In genomic region chr14:68935761-68936209, GRCh38 we compare ENCODE assay signal across 10 cellular contexts. TPM values are rescaled to one million over a fixed set of nuclear protein-coding genes. Genes with fewer than 3 reads are reported as not detected.
DNase-seq lines count a peak whose midpoint lies in the region; ATAC-seq and TF ChIP-seq lines count a peak whose summit lies in the region.
"Had no signal": no experiment of that assay in that cellular context is flagged by ENCODE, and none has a peak within 500 bp of the region (broad histone marks: within the 10 kb centered on the region; RNA-seq: fewer than 3 reads in every experiment).

No MANE protein-coding gene starts in this region.

- WGBS in hepatocyte (ENCODE audit: low lambda C conversion rate, missing lambda C conversion rate), result 58% methylated on average over 6 of the region's 6 CpGs

- POLR2A ChIA-PET in CD8-positive, alpha-beta T cell (lab: Charles Lee), result interaction anchor here (0.6 to 1.2 kb wide), 3 partner anchors 9 to 25 kb away, joined by 3 to 6 read pairs (median 4); no protein-coding TSS in a partner anchor

- H3K36me3 Mint-ChIP-seq in CD8-positive, alpha-beta T cell, result peaks cover 31% of the 10 kb centered on the region

- H3K9me2 ChIP-seq in hepatocyte (replicated peaks; ENCODE audit: insufficient read depth), result no peaks in the 10 kb centered on the region

- no peak for DNase-seq in CD8-positive, alpha-beta T cell
- DNase-seq in brain microvascular endothelial cell (no peak), hepatocyte (ENCODE audit: low spot score) (no peak), pulmonary artery endothelial cell (ENCODE audit: low read depth, low spot score) (peak; percentile 99)
- no peak for DNase-seq in activated CD4-positive, CD25-positive, alpha-beta regulatory T cell treated with anti-CD3 and anti-CD28 coated beads, Interleukin-2, amount 50 U/mL, for 72 hours
- no peak for DNase-seq in NK-92 treated with Interleukin-12 subunit alpha and Interleukin-12 subunit beta, amount 100 ng/mL, for 24 hours (lab: John Stamatoyannopoulos, UW)
- DNase-seq: NCI-H1092 had no signal

- H3K4me1 ChIP-seq in CD8-positive, alpha-beta T cell (ENCODE audit: insufficient read depth, low read length), result peaks cover 97% of the 10 kb centered on the region
- H3K4me1 ChIP-seq in hepatocyte (ENCODE audit: insufficient read depth), result peaks cover 47% of the 10 kb centered on the region

- H3K27me3 Mint-ChIP-seq in CD8-positive, alpha-beta T cell (ENCODE audit: low read depth), result no peaks in the 10 kb centered on the region

- peaks cover 85% of the 10 kb centered on the region for H3K4me1 Mint-ChIP-seq in CD8-positive, alpha-beta T cell (ENCODE audit: low read depth)

- H2AFZ ChIP-seq in hepatocyte, result no peak overlapping the region

- ATAC-seq in CD8-positive, alpha-beta T cell, result no peak
- ATAC-seq in GM21367 (IDR thresholded peaks at IDR 0.05; ENCODE audit: unreplicated experiment), result no peak
- no peak for ATAC-seq in HG03571 (IDR thresholded peaks at IDR 0.05; ENCODE audit: unreplicated experiment)
- ATAC-seq: Panc1 had no signal

- intact Hi-C loops in CD8-positive, alpha-beta T cell (cut with DNase I, micrococcal nuclease), result no loop called here

- no peak overlapping the region for H3K4me2 ChIP-seq in hepatocyte

- peaks cover 81% of the 10 kb centered on the region for H3K79me2 ChIP-seq in hepatocyte

- no peak overlapping the region for H3K4me3 Mint-ChIP-seq in CD8-positive, alpha-beta T cell

- no peak overlapping the region for H3K4me3 ChIP-seq in CD8-positive, alpha-beta T cell (ENCODE audit: low read depth, low read length)
- H3K4me3 ChIP-seq in brain microvascular endothelial cell (ENCODE audit: low read depth, low read length) (no peak overlapping the region), hepatocyte (no peak overlapping the region)

- no peak overlapping the region for H3K27ac ChIP-seq in CD8-positive, alpha-beta T cell (ENCODE audit: low read depth, low read length)
- peak overlapping the region; percentile 6 for H3K27ac ChIP-seq in brain microvascular endothelial cell
- H3K27ac ChIP-seq in hepatocyte, result peak overlapping the region; percentile 58

- no peaks in the 10 kb centered on the region for H3K9me3 ChIP-seq in CD8-positive, alpha-beta T cell (ENCODE audit: low read length)
- no peaks in the 10 kb centered on the region for H3K9me3 ChIP-seq in hepatocyte (ENCODE audit: low read depth)

- no peaks in the 10 kb centered on the region for H3K9me3 Mint-ChIP-seq in CD8-positive, alpha-beta T cell

- no peaks in the 10 kb centered on the region for H3K27me3 ChIP-seq in CD8-positive, alpha-beta T cell (ENCODE audit: insufficient read depth, low read length)
- H3K27me3 ChIP-seq in brain microvascular endothelial cell (replicated peaks) (no peaks in the 10 kb centered on the region), hepatocyte (no peaks in the 10 kb centered on the region)

- H3K36me3 ChIP-seq in CD8-positive, alpha-beta T cell (ENCODE audit: insufficient read depth, low read length), result no peaks in the 10 kb centered on the region
- H3K36me3 ChIP-seq in brain microvascular endothelial cell (replicated peaks) (peaks cover 34% of the 10 kb centered on the region), hepatocyte (replicated peaks; ENCODE audit: insufficient read depth, low read depth) (no peaks in the 10 kb centered on the region)

- CTCF ChIA-PET in CD8-positive, alpha-beta T cell (lab: Charles Lee), result interaction anchor here (1.7 kb wide), 1 partner anchor 13 kb away, joined by 6 read pairs; no protein-coding TSS in a partner anchor

- peaks cover 9% of the 10 kb centered on the region for H4K20me1 ChIP-seq in hepatocyte (ENCODE audit: insufficient read depth, poor library complexity, severe bottlenecking)

- in situ Hi-C loops in brain microvascular endothelial cell (cut with HindIII; ENCODE audit: low pct_ligation_motif_present, low sequenced_read_pairs), result no loop called here

- TF ChIP-seq CTCF in CD8-positive, alpha-beta T cell (IDR thresholded peaks at IDR 0.05), result no peak
- TF ChIP-seq CTCF in brain microvascular endothelial cell (IDR thresholded peaks at IDR 0.05; ENCODE audit: low read depth, low read length, missing control alignments) (no peak), hepatocyte (IDR thresholded peaks at IDR 0.05; ENCODE audit: poor library complexity) (no peak)

- H3K27ac Mint-ChIP-seq in CD8-positive, alpha-beta T cell, result peak overlapping the region; percentile 88

RNA-seq across cellular contexts. Expression of gene ACTN1, which starts 43.3 kb away (rescaled TPM):
- 100 to 1,000 TPM; 153 to 161 TPM for total RNA-seq in CD8-positive, alpha-beta T cell
- total RNA-seq in hepatocyte, result 82.2 and 88.0 TPM in 2 replicates
- polyA plus RNA-seq in hepatocyte, result 157 and 163 TPM in 2 replicates
- total RNA-seq in pulmonary artery endothelial cell, result 329 and 340 TPM in 2 replicates
